8 cellular contexts compared by ENCODE assay signal in the genomic region with DNA sequence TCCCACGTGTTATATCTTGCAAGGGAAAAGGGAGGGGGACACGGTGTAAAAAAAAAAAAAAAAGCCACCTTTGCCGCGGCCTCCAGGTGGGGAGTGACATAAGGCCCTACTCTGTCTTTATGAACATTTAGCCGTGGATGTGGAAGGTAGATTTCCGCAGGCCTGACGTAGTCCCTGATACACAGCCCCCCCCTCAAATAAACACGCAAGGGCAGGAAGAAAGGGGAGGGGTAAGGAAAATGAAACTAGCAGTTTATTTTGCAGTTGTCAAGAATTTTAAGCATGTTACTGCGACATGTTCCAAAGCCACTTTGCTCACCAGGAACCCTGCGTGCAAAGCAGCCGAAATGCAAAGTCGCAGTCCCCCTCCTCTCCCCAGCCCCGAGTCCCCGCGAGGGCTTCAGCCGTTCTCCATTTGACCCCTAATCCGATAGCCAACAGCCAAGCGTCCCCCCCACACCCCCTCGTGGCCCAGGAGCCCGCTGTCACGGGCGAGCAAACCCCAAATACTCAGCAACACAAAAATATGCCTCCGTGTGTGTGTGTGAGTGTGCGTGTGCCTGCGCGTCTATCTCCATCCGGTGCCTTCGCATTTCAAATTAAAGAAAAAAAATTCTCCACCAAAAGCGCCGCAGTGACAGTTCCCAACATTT. TPM values are rescaled to one million over a fixed set of nuclear protein-coding genes. Genes with fewer than 3 reads are reported as not detected.
DNase-seq lines count a peak whose midpoint lies in the region; ATAC-seq and TF ChIP-seq lines count a peak whose summit lies in the region.

No MANE protein-coding gene starts in this region.

- no peak for ATAC-seq in GM21528 (IDR thresholded peaks at IDR 0.05; ENCODE audit: low FRiP score, unreplicated experiment)
- ATAC-seq in HG02938 (IDR thresholded peaks at IDR 0.05; ENCODE audit: unreplicated experiment), result no peak

- H3K4me3 Mint-ChIP-seq in T-helper 2 cell treated with Interferon-gamma antibody and Interleukin-4, amounts not matched to agents 5 μg/mL and 100 μg/mL, for 36 hours, result peak overlapping the region; percentile 91
- peak overlapping the region; percentile 91 for H3K4me3 Mint-ChIP-seq in osteocyte (ENCODE audit: unreplicated experiment)

- H3K9me3 ChIP-seq in HAP-1, result no peaks in the 10 kb centered on the region

- H3K4me3 ChIP-seq in HAP-1 (peak overlapping the region; percentile 64), epithelial cell of esophagus (ENCODE audit: low read length) (peak overlapping the region; percentile 62)

- peak overlapping the region; percentile 91 for H3K27ac Mint-ChIP-seq in T-helper 2 cell treated with Interferon-gamma antibody and Interleukin-4, amounts not matched to agents 5 μg/mL and 100 μg/mL, for 36 hours
- peak overlapping the region; percentile 89 for H3K27ac Mint-ChIP-seq in osteocyte (ENCODE audit: unreplicated experiment)

- peaks cover 33% of the 10 kb centered on the region for H3K36me3 ChIP-seq in HAP-1 (replicated peaks)

- H3K27me3 Mint-ChIP-seq in T-helper 2 cell treated with Interferon-gamma antibody and Interleukin-4, amounts not matched to agents 5 μg/mL and 100 μg/mL, for 36 hours (ENCODE audit: low read depth), result peaks cover 23% of the 10 kb centered on the region
- H3K27me3 Mint-ChIP-seq in osteocyte (ENCODE audit: unreplicated experiment), result peaks cover 13% of the 10 kb centered on the region

- H3K27me3 ChIP-seq in HAP-1 (ENCODE audit: low read depth), result no peaks in the 10 kb centered on the region

- in situ Hi-C loops in HAP-1 (cut with MboI; ENCODE audit: low sequenced_read_pairs), result no loop called here

- peaks cover 17% of the 10 kb centered on the region for H3K4me1 ChIP-seq in HAP-1

- TF ChIP-seq CTCF in epithelial cell of esophagus (IDR thresholded peaks at IDR 0.05; ENCODE audit: insufficient read depth, low read depth, low read length, missing control alignments), result no peak
- TF ChIP-seq CTCF in osteocyte (IDR thresholded peaks at IDR 0.05), result no peak

- no peaks in the 10 kb centered on the region for H3K9me3 Mint-ChIP-seq in T-helper 2 cell treated with Interferon-gamma antibody and Interleukin-4, amounts not matched to agents 5 μg/mL and 100 μg/mL, for 36 hours
- H3K9me3 Mint-ChIP-seq in osteocyte (ENCODE audit: unreplicated experiment), result no peaks in the 10 kb centered on the region

- peaks cover 17% of the 10 kb centered on the region for H3K4me1 Mint-ChIP-seq in T-helper 2 cell treated with Interferon-gamma antibody and Interleukin-4, amounts not matched to agents 5 μg/mL and 100 μg/mL, for 36 hours (ENCODE audit: low read depth)
- peaks cover 42% of the 10 kb centered on the region for H3K4me1 Mint-ChIP-seq in osteocyte (ENCODE audit: unreplicated experiment)

- H3K36me3 Mint-ChIP-seq in T-helper 2 cell treated with Interferon-gamma antibody and Interleukin-4, amounts not matched to agents 5 μg/mL and 100 μg/mL, for 36 hours (ENCODE audit: low read depth), result peaks cover 29% of the 10 kb centered on the region
- H3K36me3 Mint-ChIP-seq in osteocyte (ENCODE audit: unreplicated experiment), result peaks cover 9% of the 10 kb centered on the region

- DNase-seq in HAP-1 (ENCODE audit: low spot score in 2 of 2), result no peak
- DNase-seq in T-helper 2 cell treated with Interferon-gamma antibody and Interleukin-4, amounts not matched to agents 5 μg/mL and 100 μg/mL, for 36 hours (ENCODE audit: low spot score), result no peak
- DNase-seq in epithelial cell of esophagus (ENCODE audit: low read depth), result peak; percentile 42
- DNase-seq in osteocyte (ENCODE audit: extremely low spot score, unreplicated experiment), result no peak
- no peak for DNase-seq in NCI-H1694 (lab: John Stamatoyannopoulos, UW)
- no peak for DNase-seq in EL

RNA-seq across cellular contexts. Expression of a gene that starts 1.2 kb away (rescaled TPM):
- 21.4 and 23.2 TPM in 2 replicates for total RNA-seq in osteocyte

RNA-seq across cellular contexts. Expression of a gene that starts 41.1 kb away (rescaled TPM):
- total RNA-seq in osteocyte, result 5.4 and 6.3 TPM in 2 replicates
